Comparison of ENCODE assay signal across 14 cellular contexts in genomic region chr22:46425011-46425410, GRCh38.
DNase-seq lines count a peak whose midpoint lies in the region; ATAC-seq and TF ChIP-seq lines count a peak whose summit lies in the region.
"Had no signal": no experiment of that assay in that cellular context is flagged by ENCODE, and none has a peak within 500 bp of the region (broad histone marks: within the 10 kb centered on the region; RNA-seq: fewer than 3 reads in every experiment).

No MANE protein-coding gene starts in this region.

- no peaks in the 10 kb centered on the region for H3K27me3 ChIP-seq in PC-3 (ENCODE audit: low read length)

- peaks cover 0 to 2% of the 10 kb centered on the region in 2 donors for H3K9me3 Mint-ChIP-seq in activated T-cell treated with anti-CD3 and anti-CD28 coated beads, Interleukin-2, amount 50 U/mL, for 72 hours
- peaks cover 22% of the 10 kb centered on the region for H3K9me3 Mint-ChIP-seq in nephron progenitor cell
- H3K9me3 Mint-ChIP-seq: natural killer cell treated with Interleukin-12 subunit alpha and Interleukin-12 subunit beta and Interleukin-15 and Interleukin-18, amount 100 ng/mL, for 72 hours had no signal

- no peak overlapping the region for H3K4me3 Mint-ChIP-seq in activated T-cell treated with anti-CD3 and anti-CD28 coated beads, Interleukin-2, amount 50 U/mL, for 72 hours
- H3K4me3 Mint-ChIP-seq in nephron progenitor cell = no peak overlapping the region
- H3K4me3 Mint-ChIP-seq: activated B cell treated with CpG ODN at 0.5 μM for 24 hours; natural killer cell treated with Interleukin-12 subunit alpha and Interleukin-12 subunit beta and Interleukin-15 and Interleukin-18, amount 100 ng/mL, for 72 hours had no signal

- POLR2A ChIA-PET in PC-3 (lab: Charles Lee; ENCODE audit: unreplicated experiment) = no interaction called here

- H3K9ac ChIP-seq in PC-3 (ENCODE audit: low read length) = no peak overlapping the region

- H3K4me1 ChIP-seq in PC-3 (ENCODE audit: insufficient read depth, low read length) = peaks cover 18% of the 10 kb centered on the region

- peaks cover 0 to 4% of the 10 kb centered on the region in 2 donors for H3K36me3 Mint-ChIP-seq in activated T-cell treated with anti-CD3 and anti-CD28 coated beads, Interleukin-2, amount 50 U/mL, for 72 hours (ENCODE audit: insufficient read depth in 2 of 2)
- H3K36me3 Mint-ChIP-seq in nephron progenitor cell (ENCODE audit: low read depth) = peaks cover 29% of the 10 kb centered on the region

- no peak overlapping the region for H2AFZ ChIP-seq in PC-3 (ENCODE audit: low read length)

- peak overlapping the region; percentile 38 for H3K27ac ChIP-seq in PC-3 (ENCODE audit: low read length)
- H3K27ac ChIP-seq: SK-N-MC had no signal

- CTCF ChIA-PET in PC-3 (lab: Charles Lee) = no interaction called here

- peak; percentile 57 to 71 for ATAC-seq in activated T-cell treated with anti-CD3 and anti-CD28 coated beads, Interleukin-2, amount 50 U/mL, for 72 hours (replicated peaks in 1 of 2)
- ATAC-seq in PC-3 = peak; percentile 94
- no peak for ATAC-seq in HG02938 (IDR thresholded peaks at IDR 0.05; ENCODE audit: unreplicated experiment)
- no peak for ATAC-seq in GM21390 (IDR thresholded peaks at IDR 0.05; ENCODE audit: unreplicated experiment)
- ATAC-seq: natural killer cell treated with Interleukin-12 subunit alpha and Interleukin-12 subunit beta and Interleukin-15 and Interleukin-18, amount 100 ng/mL, for 72 hours had no signal

- no peaks in the 10 kb centered on the region for H4K20me1 ChIP-seq in PC-3 (ENCODE audit: low read length)

- H3F3A ChIP-seq in PC-3 (ENCODE audit: low read length, unreplicated experiment) = no peaks in the 10 kb centered on the region

- peaks cover 16% of the 10 kb centered on the region for H3K4me1 Mint-ChIP-seq in activated T-cell treated with anti-CD3 and anti-CD28 coated beads, Interleukin-2, amount 50 U/mL, for 72 hours (ENCODE audit: low read depth)
- peaks cover 18% of the 10 kb centered on the region for H3K4me1 Mint-ChIP-seq in nephron progenitor cell

- no peaks in the 10 kb centered on the region for H3K36me3 ChIP-seq in PC-3 (ENCODE audit: low read depth, low read length)

- no peak overlapping the region for H3K4me3 ChIP-seq in PC-3 (ENCODE audit: low read length)
- H3K4me3 ChIP-seq in fibroblast of mammary gland (ENCODE audit: control insufficient read depth, low read depth, low read length) = no peak overlapping the region
- H3K4me3 ChIP-seq: SK-N-MC had no signal

- intact Hi-C loops in PC-3 (cut with micrococcal nuclease) = no loop called here

- peak overlapping the region; percentile 39 for H3K4me2 ChIP-seq in PC-3 (ENCODE audit: low read length)

- peak overlapping the region; percentile 55 for H3K27ac Mint-ChIP-seq in activated T-cell treated with anti-CD3 and anti-CD28 coated beads, Interleukin-2, amount 50 U/mL, for 72 hours
- H3K27ac Mint-ChIP-seq in nephron progenitor cell = no peak overlapping the region
- H3K27ac Mint-ChIP-seq: activated B cell treated with CpG ODN at 0.5 μM for 24 hours; natural killer cell treated with Interleukin-12 subunit alpha and Interleukin-12 subunit beta and Interleukin-15 and Interleukin-18, amount 100 ng/mL, for 72 hours had no signal

- TF ChIP-seq CTCF in PC-3 (conservative IDR thresholded peaks at IDR 0.05; ENCODE audit: low read depth, low read length) (no peak), fibroblast of mammary gland (conservative IDR thresholded peaks at IDR 0.05; ENCODE audit: control insufficient read depth, insufficient read depth, low read depth, low read length) (no peak), nephron progenitor cell (IDR thresholded peaks at IDR 0.05) (no peak)

- H3K27me3 Mint-ChIP-seq in activated T-cell treated with anti-CD3 and anti-CD28 coated beads, Interleukin-2, amount 50 U/mL, for 72 hours (ENCODE audit: low read depth) = no peaks in the 10 kb centered on the region
- no peaks in the 10 kb centered on the region for H3K27me3 Mint-ChIP-seq in nephron progenitor cell (ENCODE audit: low read depth, poor library complexity)
- H3K27me3 Mint-ChIP-seq: activated B cell treated with CpG ODN at 0.5 μM for 24 hours; natural killer cell treated with Interleukin-12 subunit alpha and Interleukin-12 subunit beta and Interleukin-15 and Interleukin-18, amount 100 ng/mL, for 72 hours had no signal

- H3K9me3 ChIP-seq in PC-3 (ENCODE audit: low read length) = no peaks in the 10 kb centered on the region

- no TSS peak for BruUV-seq in PC-3 (replicated peaks; lab: Mats Ljungman, UMichigan)

- no peak for DNase-seq in activated T-cell treated with anti-CD3 and anti-CD28 coated beads, Interleukin-2, amount 50 U/mL, for 72 hours
- DNase-seq in activated T-cell treated with anti-CD3 and anti-CD28 coated beads for 4 hours (no peak), PC-3 (peak; percentile 91), fibroblast of mammary gland (ENCODE audit: low read depth) (peak; percentile 63), stromal cell of bone marrow (ENCODE audit: low read depth) (peak; percentile 40), nephron progenitor cell (no peak)
- DNase-seq: activated B cell treated with CpG ODN at 0.5 μM for 24 hours; activated T-cell treated with anti-CD3 and anti-CD28 coated beads, Interleukin-2, amount 50 U/mL, for 1 hour; cerebellar nuclear complex; GDM1 had no signal

- H3K9me2 ChIP-seq in PC-3 (replicated peaks; ENCODE audit: low read length) = no peaks in the 10 kb centered on the region

- no peaks in the 10 kb centered on the region for H3K79me2 ChIP-seq in PC-3 (ENCODE audit: low read length)

Comparison
In these comparisons a context has a peak if more than half of its experiments do, and no peak if none do; other contexts are left out.
1. ATAC-seq: peak in activated T-cell treated with anti-CD3 and anti-CD28 coated beads, Interleukin-2, amount 50 U/mL, for 72 hours (2 of 2) and PC-3 (single experiment); none in HG02938 (single experiment) and GM21390 (single experiment).
2. DNase-seq: peak in PC-3 (single experiment), fibroblast of mammary gland (single experiment) and stromal cell of bone marrow (single experiment); none in activated T-cell treated with anti-CD3 and anti-CD28 coated beads, Interleukin-2, amount 50 U/mL, for 72 hours (0 of 2), activated T-cell treated with anti-CD3 and anti-CD28 coated beads for 4 hours (single experiment) and nephron progenitor cell (single experiment).